In genomic region chr22:35044607-35045390, GRCh38 we compare ENCODE assay signal across 22 cellular contexts. TPM values are rescaled to one million over a fixed set of nuclear protein-coding genes. Genes with fewer than 3 reads are reported as not detected.
DNase-seq lines count a peak whose midpoint lies in the region; ATAC-seq, FAIRE-seq and TF ChIP-seq lines count a peak whose summit lies in the region.
"Had no signal": no experiment of that assay in that cellular context is flagged by ENCODE, and none has a peak within 500 bp of the region (broad histone marks: within the 10 kb centered on the region; RNA-seq: fewer than 3 reads in every experiment).

No MANE protein-coding gene starts in this region.

- H3K27me3 ChIP-seq in mammary epithelial cell (ENCODE audit: insufficient read depth, low read length), result no peaks in the 10 kb centered on the region
- no peaks in the 10 kb centered on the region for H3K27me3 ChIP-seq in endodermal cell (ENCODE audit: control insufficient read depth, insufficient read depth, low read length, poor library complexity, severe bottlenecking)
- peaks cover 87% of the 10 kb centered on the region for H3K27me3 ChIP-seq in left ventricle myocardium inferior (ENCODE audit: low read depth)
- H3K27me3 ChIP-seq: BLaER1 had no signal

- no peaks in the 10 kb centered on the region for H3K4me1 ChIP-seq in mammary epithelial cell (ENCODE audit: insufficient read depth, low read length)
- peaks cover 15% of the 10 kb centered on the region for H3K4me1 ChIP-seq in OCI-LY7 (ENCODE audit: insufficient read depth, low read length, poor library complexity, severe bottlenecking)
- no peaks in the 10 kb centered on the region for H3K4me1 ChIP-seq in endodermal cell (ENCODE audit: control insufficient read depth, insufficient read depth, low read length)
- no peaks in the 10 kb centered on the region for H3K4me1 ChIP-seq in left ventricle myocardium inferior
- H3K4me1 ChIP-seq: BLaER1 had no signal

- H4K20me1 ChIP-seq in mammary epithelial cell (ENCODE audit: insufficient read depth, low read length) (no peaks in the 10 kb centered on the region), OCI-LY7 (ENCODE audit: insufficient read depth, low read length) (no peaks in the 10 kb centered on the region)
- H4K20me1 ChIP-seq: BLaER1 had no signal

- H3K36me3 Mint-ChIP-seq in MCF 10A (ENCODE audit: insufficient read depth, unreplicated experiment), result no peaks in the 10 kb centered on the region
- H3K36me3 Mint-ChIP-seq in endodermal cell (ENCODE audit: low read depth), result no peaks in the 10 kb centered on the region
- H3K36me3 Mint-ChIP-seq: CD4-positive, CD25-positive, alpha-beta regulatory T cell; IgD-negative memory B cell had no signal

- CTCF ChIA-PET in mammary epithelial cell (lab: Charles Lee; ENCODE audit: low non-redundant PET), result no interaction called here
- CTCF ChIA-PET in MCF 10A (lab: Yijun Ruan, JAX), result interaction anchor here (0.7 kb wide), 1 partner anchor 20 kb away, joined by 3 read pairs; no protein-coding TSS in a partner anchor
- CTCF ChIA-PET in OCI-LY7 (lab: Charles Lee; ENCODE audit: unreplicated experiment), result no interaction called here

- TF ChIP-seq CTCF in mammary epithelial cell (conservative IDR thresholded peaks at IDR 0.05 in 1 of 2, IDR thresholded peaks at IDR 0.05 in 1 of 2; ENCODE audit: extremely low read depth in 1 of 2, insufficient read depth in 1 of 2, low read depth in 1 of 2, low read length in 2 of 2), result no peak
- no peak for TF ChIP-seq CTCF in MCF 10A (IDR thresholded peaks at IDR 0.05; ENCODE audit: unreplicated experiment)
- TF ChIP-seq CTCF in OCI-LY7 (conservative IDR thresholded peaks at IDR 0.05; ENCODE audit: low read length), result no peak
- no peak for TF ChIP-seq CTCF in endodermal cell (conservative IDR thresholded peaks at IDR 0.05)
- no peak for TF ChIP-seq CTCF in left ventricle myocardium inferior (IDR thresholded peaks at IDR 0.05; ENCODE audit: borderline replicate concordance)

- dilution Hi-C loops in mammary epithelial cell (cut with HindIII; ENCODE audit: low sequenced_read_pairs), result no loop called here

- H3K4me1 Mint-ChIP-seq in MCF 10A (ENCODE audit: insufficient read depth, unreplicated experiment) (no peaks in the 10 kb centered on the region), endodermal cell (no peaks in the 10 kb centered on the region)
- H3K4me1 Mint-ChIP-seq: CD4-positive, CD25-positive, alpha-beta regulatory T cell; IgD-negative memory B cell had no signal

- H3K4me2 ChIP-seq in mammary epithelial cell (ENCODE audit: insufficient read depth, low read depth, low read length), result no peak overlapping the region
- peak overlapping the region; percentile 25; the same call in 1 of the 2 replicates for H3K4me2 ChIP-seq in OCI-LY7 (ENCODE audit: low read length)
- H3K4me2 ChIP-seq: BLaER1 had no signal

- ATAC-seq in GM18519 (IDR thresholded peaks at IDR 0.05; ENCODE audit: low FRiP score, unreplicated experiment), result no peak

- H3K27ac ChIP-seq in mammary epithelial cell (ENCODE audit: insufficient read depth, low read depth, low read length) (no peak overlapping the region), OCI-LY7 (ENCODE audit: low read depth, low read length, poor library complexity, severe bottlenecking) (no peak overlapping the region), endodermal cell (ENCODE audit: low read depth, low read length) (no peak overlapping the region), left ventricle myocardium inferior (replicated peaks) (no peak overlapping the region)
- H3K27ac ChIP-seq: 22Rv1, BLaER1 had no signal

- in situ Hi-C loops in mammary epithelial cell (cut with MboI; ENCODE audit: low sequenced_read_pairs in 2 of 2), result no loop called here

- H3K36me3 ChIP-seq in mammary epithelial cell (ENCODE audit: insufficient read depth, low read length) (no peaks in the 10 kb centered on the region), OCI-LY7 (ENCODE audit: insufficient read depth, low read length) (no peaks in the 10 kb centered on the region), endodermal cell (ENCODE audit: control insufficient read depth, insufficient read depth, low read length) (no peaks in the 10 kb centered on the region), left ventricle myocardium inferior (no peaks in the 10 kb centered on the region)
- H3K36me3 ChIP-seq: BLaER1 had no signal

- no peak overlapping the region for H2AFZ ChIP-seq in mammary epithelial cell (ENCODE audit: low read depth, low read length)
- no peak overlapping the region; the same call in 1 of the 2 replicates for H2AFZ ChIP-seq in OCI-LY7 (ENCODE audit: low read length)

- H3K9ac ChIP-seq in mammary epithelial cell (ENCODE audit: insufficient read depth, low read length), result no peak overlapping the region
- H3K9ac ChIP-seq in endodermal cell (ENCODE audit: extremely low read depth, low read length, poor library complexity, severe bottlenecking), result no peak overlapping the region
- H3K9ac ChIP-seq: BLaER1 had no signal

- no peaks in the 10 kb centered on the region for H3K79me2 ChIP-seq in mammary epithelial cell (ENCODE audit: insufficient read depth, low read length)
- no peaks in the 10 kb centered on the region for H3K79me2 ChIP-seq in OCI-LY7 (ENCODE audit: insufficient read depth, low read depth, low read length)

- H3K4me3 Mint-ChIP-seq in MCF 10A (ENCODE audit: unreplicated experiment) (no peak overlapping the region), endodermal cell (no peak overlapping the region)
- H3K4me3 Mint-ChIP-seq: CD4-positive, CD25-positive, alpha-beta regulatory T cell; HFFc6; IgD-negative memory B cell had no signal

- H3K9me3 ChIP-seq in mammary epithelial cell (replicated peaks; ENCODE audit: insufficient read depth, low read length), result peaks cover 30% of the 10 kb centered on the region
- H3K9me3 ChIP-seq in OCI-LY7 (ENCODE audit: low read length), result no peaks in the 10 kb centered on the region
- no peaks in the 10 kb centered on the region for H3K9me3 ChIP-seq in endodermal cell (ENCODE audit: control insufficient read depth, low read length)
- peaks cover 6% of the 10 kb centered on the region for H3K9me3 ChIP-seq in left ventricle myocardium inferior (replicated peaks)
- H3K9me3 ChIP-seq: BLaER1 had no signal

- no peak overlapping the region for H3K4me3 ChIP-seq in mammary epithelial cell (replicated peaks in 1 of 3; ENCODE audit: insufficient read depth in 1 of 3, low read depth in 2 of 3, low read length in 3 of 3)
- H3K4me3 ChIP-seq in OCI-LY7 (ENCODE audit: low read depth, low read length, poor library complexity, severe bottlenecking), result no peak overlapping the region
- H3K4me3 ChIP-seq in endodermal cell (ENCODE audit: low read length), result no peak overlapping the region
- H3K4me3 ChIP-seq in left ventricle myocardium inferior, result no peak overlapping the region
- H3K4me3 ChIP-seq: BLaER1, GM12878 had no signal

- peak; percentile 93 for FAIRE-seq in urothelium cell line (lab: Jason Lieb, UNC)
- FAIRE-seq: GM12878 had no signal

- BruUV-seq in mammary epithelial cell (replicated peaks; lab: Mats Ljungman, UMichigan) (no TSS peak), MCF 10A (replicated peaks; lab: Mats Ljungman, UMichigan) (no TSS peak), OCI-LY7 (replicated peaks; lab: Mats Ljungman, UMichigan) (no TSS peak)

- no peak overlapping the region for H3K27ac Mint-ChIP-seq in MCF 10A (ENCODE audit: low read depth, unreplicated experiment)
- no peak overlapping the region for H3K27ac Mint-ChIP-seq in endodermal cell
- H3K27ac Mint-ChIP-seq: CD4-positive, CD25-positive, alpha-beta regulatory T cell; HFFc6; IgD-negative memory B cell had no signal

- intact Hi-C loops in mammary epithelial cell (cut with micrococcal nuclease), result no loop called here
- intact Hi-C loops in MCF 10A (cut with micrococcal nuclease), result no loop called here
- intact Hi-C loops in OCI-LY7 (cut with micrococcal nuclease; ENCODE audit: unreplicated experiment), result no loop called here
- intact Hi-C loops in left ventricle myocardium inferior (cut with micrococcal nuclease), result no loop called here

- no peaks in the 10 kb centered on the region for H3K9me2 ChIP-seq in OCI-LY7 (ENCODE audit: insufficient read depth, low read length)

- H3K9me3 Mint-ChIP-seq in MCF 10A (ENCODE audit: unreplicated experiment) (peaks cover 39% of the 10 kb centered on the region), endodermal cell (peaks cover 15% of the 10 kb centered on the region)

- DNase-seq in mammary epithelial cell, result peak; percentile 15
- DNase-seq in MCF 10A (ENCODE audit: unreplicated experiment), result no peak
- no peak for DNase-seq in OCI-LY7 (ENCODE audit: low spot score)
- peak; percentile 15 for DNase-seq in endodermal cell
- peak; percentile 81 for DNase-seq in urothelium cell line (ENCODE audit: low spot score)
- no peak for DNase-seq in left ventricle myocardium inferior
- no peak for DNase-seq in NCI-H2107 treated with DMSO at 0.1 percent for 48 hours (lab: John Stamatoyannopoulos, UW; ENCODE audit: unreplicated experiment)
- DNase-seq: AML-193; Calu3; CD4-positive, CD25-positive, alpha-beta regulatory T cell; DMS 273 treated with DMSO at 0.1 percent for 48 hours; GOT3; HCEC 1CT; HFFc6 had no signal

- WGBS in mammary epithelial cell (ENCODE audit: low coverage, missing lambda C conversion rate), result 73% methylated on average over 5 of the region's 5 CpGs
- WGBS in endodermal cell (ENCODE audit: insufficient coverage in 1 of 2, insufficient read length in 1 of 2), 2 experiments, result 92 to 100% methylated on average over 3 to 4 of the region's 5 CpGs

- H3K27me3 Mint-ChIP-seq in MCF 10A (ENCODE audit: insufficient read depth, unreplicated experiment) (no peaks in the 10 kb centered on the region), endodermal cell (ENCODE audit: insufficient read depth) (peaks cover 2% of the 10 kb centered on the region)
- H3K27me3 Mint-ChIP-seq: CD4-positive, CD25-positive, alpha-beta regulatory T cell had no signal

- POLR2A ChIA-PET in MCF 10A (lab: Yijun Ruan, JAX), result no interaction called here
- POLR2A ChIA-PET in OCI-LY7 (lab: Charles Lee), result no interaction called here

RNA-seq across cellular contexts. Expression of gene ISX, which starts 21.2 kb away (rescaled TPM):
- total RNA-seq in mammary epithelial cell (not detected), MCF 10A (2022) (not detected in 2 replicates), OCI-LY7 (2022) (not detected in 2 replicates), endodermal cell (under 1 TPM; 0.07 to 0.13 TPM), left ventricle myocardium inferior (not detected)
- polyA plus RNA-seq in mammary epithelial cell, result not detected
- not detected for polyA minus RNA-seq in mammary epithelial cell
- not detected in 2 replicates for total RNA-seq in OCI-LY7 (2014; rRNA removed; shearing (Covaris generic))
- 0.21 TPM for polyA plus RNA-seq in endodermal cell (2013, experiment 1 of 2)
- polyA plus RNA-seq in endodermal cell (2013, experiment 2 of 2), result 0.08 TPM
- total RNA-seq: A673; Calu3; CD4-positive, CD25-positive, alpha-beta regulatory T cell; G401; HFFc6; HT-29 had no signal
- polyA plus RNA-seq: CD4-positive, CD25-positive, alpha-beta regulatory T cell; IgD-negative memory B cell had no signal

Comparison
In these comparisons a context has a peak if more than half of its experiments do, and no peak if none do; other contexts are left out.
1. DNase-seq: peak in mammary epithelial cell (single experiment), endodermal cell (single experiment) and urothelium cell line (single experiment); none in MCF 10A (single experiment), OCI-LY7 (single experiment), left ventricle myocardium inferior (single experiment) and NCI-H2107 treated with DMSO at 0.1 percent for 48 hours (single experiment).